Comparison of ENCODE assay signal across 11 cellular contexts in the genomic region with DNA sequence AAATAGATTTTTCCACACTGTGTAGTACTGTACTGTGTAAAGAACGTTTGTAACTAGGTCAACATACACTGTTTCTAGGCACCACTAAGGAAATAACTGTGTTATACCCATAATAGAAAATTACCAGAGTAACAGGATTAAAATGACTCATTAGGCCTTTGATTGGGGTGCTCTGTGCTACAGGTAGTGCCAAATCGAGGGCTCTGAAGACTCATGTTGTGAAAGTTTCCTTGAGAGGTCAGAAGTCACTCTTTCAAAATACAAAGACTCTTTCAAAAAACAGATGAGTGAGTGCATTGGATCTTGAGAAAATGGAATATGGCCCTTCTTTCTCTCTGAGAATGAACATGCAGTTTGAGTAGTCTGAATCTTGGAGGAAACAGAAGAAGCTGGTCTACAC.
A peak's percentile ranks its signal among the peaks of the same experiment; 100 is the strongest.
DNase-seq lines count a peak whose midpoint lies in the region; ATAC-seq lines count a peak whose summit lies in the region.
"Had no signal": no experiment of that assay in that cellular context is flagged by ENCODE, and none has a peak within 500 bp of the region (broad histone marks: within the 10 kb centered on the region; RNA-seq: fewer than 3 reads in every experiment).

No MANE protein-coding gene starts in this region.

- peak overlapping the region; percentile 10; the same call in 1 of the 2 replicates for H3K4me3 ChIP-seq in GM08714 (ENCODE audit: low read length)
- H3K4me3 ChIP-seq: sigmoid colon had no signal

- H3K27ac Mint-ChIP-seq in activated naive CD8-positive, alpha-beta T cell treated with anti-CD3 and anti-CD28 coated beads for 36 hours: peak overlapping the region; percentile 97
- H3K27ac Mint-ChIP-seq: H9 had no signal

- DNase-seq in activated naive CD8-positive, alpha-beta T cell treated with anti-CD3 and anti-CD28 coated beads for 36 hours: peak; percentile 33
- no peak for DNase-seq in GM19240 (ENCODE audit: insufficient read length, low spot score)
- DNase-seq in ureter (ENCODE audit: low spot score): no peak
- DNase-seq in OCI-M2 (lab: John Stamatoyannopoulos, UW; ENCODE audit: unreplicated experiment): no peak
- no peak for DNase-seq in NCI-H748 treated with DMSO at 0.1 percent for 48 hours (lab: John Stamatoyannopoulos, UW)
- DNase-seq: H9, NCI-H1694 treated with DMSO at 0.1 percent for 48 hours, sigmoid colon had no signal

- ATAC-seq in GM19043 (IDR thresholded peaks at IDR 0.05; ENCODE audit: low read depth, unreplicated experiment) (peak; percentile 40), HG03039 (IDR thresholded peaks at IDR 0.05; ENCODE audit: unreplicated experiment) (peak; percentile 48)

- H3K9me3 Mint-ChIP-seq in activated naive CD8-positive, alpha-beta T cell treated with anti-CD3 and anti-CD28 coated beads for 36 hours: peaks cover 32% of the 10 kb centered on the region

- H3K4me3 Mint-ChIP-seq in activated naive CD8-positive, alpha-beta T cell treated with anti-CD3 and anti-CD28 coated beads for 36 hours: peak overlapping the region; percentile 64
- H3K4me3 Mint-ChIP-seq: H9 had no signal

- H3K27me3 Mint-ChIP-seq in activated naive CD8-positive, alpha-beta T cell treated with anti-CD3 and anti-CD28 coated beads for 36 hours: no peaks in the 10 kb centered on the region

- peaks cover 70% of the 10 kb centered on the region for H3K4me1 Mint-ChIP-seq in activated naive CD8-positive, alpha-beta T cell treated with anti-CD3 and anti-CD28 coated beads for 36 hours
- H3K4me1 Mint-ChIP-seq: H9 had no signal

- H3K36me3 Mint-ChIP-seq in activated naive CD8-positive, alpha-beta T cell treated with anti-CD3 and anti-CD28 coated beads for 36 hours: peaks cover 62% of the 10 kb centered on the region
